ENCODE assay signal across 28 cellular contexts in genomic region chr16:9607512-9608230, GRCh38.
"Had no signal": no experiment of that assay in that cellular context is flagged by ENCODE, and none has a peak within 500 bp of the region (broad histone marks: within the 10 kb centered on the region; RNA-seq: fewer than 3 reads in every experiment).

No MANE protein-coding gene starts in this region.

- H3K9me3 ChIP-seq: SJCRH30 had no signal

- H3K4me1 ChIP-seq: SJCRH30 had no signal

- DNase-seq: activated CD4-positive, alpha-beta memory T cell treated with anti-CD3 and anti-CD28 coated beads for 36 hours; activated CD4-positive, alpha-beta T cell treated with anti-CD3 and anti-CD28 coated beads for 36 hours; activated CD4-positive, alpha-beta T cell treated with anti-CD3 and anti-CD28 coated beads, Interleukin-2, amount 50 U/mL, for 1 hour; activated CD8-positive, alpha-beta memory T cell treated with anti-CD3 and anti-CD28 coated beads, Interleukin-2, amount 50 U/mL, for 4 hours; activated effector memory CD4-positive, alpha-beta T cell treated with Interleukin-2 at 50 U/mL for 16 hours; activated naive CD4-positive, alpha-beta T cell treated with anti-CD3 and anti-CD28 coated beads, Interleukin-2, amount 10 ng/mL, durations not matched to agents 7 days and 5 days; activated naive CD8-positive, alpha-beta T cell treated with anti-CD3 and anti-CD28 coated beads, Interleukin-2, amount 50 U/mL, for 24 hours; activated T-cell treated with anti-CD3 and anti-CD28 coated beads, Interleukin-2, amount 50 U/mL, for 48 hours; aorta; Kasumi-1; MM.1S; MV-4-11; NCI-H1092; NCI-H1436 treated with DMSO at 0.1 percent for 48 hours; NCI-H1694 treated with DMSO at 0.1 percent for 48 hours; NCI-H2029; NCI-H345; NCI-H524 treated with DMSO at 0.1 percent for 48 hours; NK-92 treated with Interleukin-12 subunit alpha and Interleukin-12 subunit beta, amount 100 ng/mL, for 24 hours; OCI-M1; SHP77; SJCRH30; T1000 had no signal

- H3K9me3 Mint-ChIP-seq: activated CD4-positive, alpha-beta memory T cell treated with anti-CD3 and anti-CD28 coated beads for 36 hours; activated naive CD8-positive, alpha-beta T cell treated with anti-CD3 and anti-CD28 coated beads, Interleukin-2, amount 50 U/mL, for 24 hours; WTC11 had no signal

- ATAC-seq: activated CD4-positive, alpha-beta T cell treated with anti-CD3 and anti-CD28 coated beads for 36 hours; activated CD4-positive, CD25-positive, alpha-beta regulatory T cell treated with anti-CD3 and anti-CD28 coated beads, Interleukin-2, amount 50 U/mL, for 24 hours; activated naive CD8-positive, alpha-beta T cell treated with anti-CD3 and anti-CD28 coated beads, Interleukin-2, amount 50 U/mL, for 24 hours; WTC11 had no signal

- H3K27ac ChIP-seq: SJCRH30, SK-N-MC had no signal

- H3K36me3 Mint-ChIP-seq: activated CD4-positive, alpha-beta memory T cell treated with anti-CD3 and anti-CD28 coated beads for 36 hours; activated naive CD4-positive, alpha-beta T cell treated with anti-CD3 and anti-CD28 coated beads, Interleukin-2, amount 10 ng/mL, durations not matched to agents 7 days and 5 days; activated naive CD8-positive, alpha-beta T cell; WTC11 had no signal

- H3K4me3 ChIP-seq: SJCRH30, SK-N-MC had no signal

- H3K4me3 Mint-ChIP-seq: activated CD4-positive, alpha-beta memory T cell treated with anti-CD3 and anti-CD28 coated beads for 36 hours; activated CD4-positive, alpha-beta T cell treated with anti-CD3 and anti-CD28 coated beads for 36 hours; activated naive CD4-positive, alpha-beta T cell treated with anti-CD3 and anti-CD28 coated beads, Interleukin-2, amount 10 ng/mL, durations not matched to agents 7 days and 5 days; activated naive CD8-positive, alpha-beta T cell; activated naive CD8-positive, alpha-beta T cell treated with anti-CD3 and anti-CD28 coated beads, Interleukin-2, amount 50 U/mL, for 24 hours; WTC11 had no signal

- H3K27me3 ChIP-seq: SJCRH30 had no signal

- H3K36me3 ChIP-seq: SJCRH30 had no signal

- H3K27me3 Mint-ChIP-seq: activated CD4-positive, alpha-beta memory T cell treated with anti-CD3 and anti-CD28 coated beads for 36 hours; activated CD4-positive, alpha-beta T cell treated with anti-CD3 and anti-CD28 coated beads for 36 hours; activated naive CD4-positive, alpha-beta T cell treated with anti-CD3 and anti-CD28 coated beads, Interleukin-2, amount 10 ng/mL, durations not matched to agents 7 days and 5 days; activated naive CD8-positive, alpha-beta T cell treated with anti-CD3 and anti-CD28 coated beads, Interleukin-2, amount 50 U/mL, for 24 hours had no signal

- H3K27ac Mint-ChIP-seq: activated CD4-positive, alpha-beta memory T cell treated with anti-CD3 and anti-CD28 coated beads for 36 hours; activated CD4-positive, alpha-beta T cell treated with anti-CD3 and anti-CD28 coated beads for 36 hours; activated naive CD4-positive, alpha-beta T cell treated with anti-CD3 and anti-CD28 coated beads, Interleukin-2, amount 10 ng/mL, durations not matched to agents 7 days and 5 days; activated naive CD8-positive, alpha-beta T cell; activated naive CD8-positive, alpha-beta T cell treated with anti-CD3 and anti-CD28 coated beads, Interleukin-2, amount 50 U/mL, for 24 hours; WTC11 had no signal

- FAIRE-seq: TTC549 had no signal

- H3K4me1 Mint-ChIP-seq: activated CD4-positive, alpha-beta T cell treated with anti-CD3 and anti-CD28 coated beads for 36 hours; activated naive CD4-positive, alpha-beta T cell treated with anti-CD3 and anti-CD28 coated beads, Interleukin-2, amount 10 ng/mL, durations not matched to agents 7 days and 5 days; activated naive CD8-positive, alpha-beta T cell treated with anti-CD3 and anti-CD28 coated beads, Interleukin-2, amount 50 U/mL, for 24 hours had no signal
